Comparison of ENCODE assay signal across 23 cellular contexts in the genomic region with DNA sequence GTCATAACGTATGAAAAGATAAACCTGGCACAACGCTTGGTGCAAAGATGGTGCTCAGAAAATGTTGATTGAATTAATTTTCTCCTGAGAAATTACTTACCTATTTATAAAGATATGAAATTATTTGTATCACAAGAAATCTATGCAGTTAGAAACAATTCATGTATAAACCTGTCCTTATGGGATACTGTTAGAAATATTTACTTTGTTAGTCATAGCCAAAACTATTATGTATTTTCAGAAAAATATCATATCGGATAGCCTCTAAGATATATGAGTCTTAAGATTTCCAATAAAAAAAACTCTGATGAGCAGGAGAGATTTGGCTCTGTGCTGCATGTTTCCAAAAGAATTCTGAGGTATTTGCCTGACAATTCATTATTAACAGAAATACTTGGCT.
A peak's percentile ranks its signal among the peaks of the same experiment; 100 is the strongest.
DNase-seq lines count a peak whose midpoint lies in the region; ATAC-seq, FAIRE-seq and TF ChIP-seq lines count a peak whose summit lies in the region.
"Had no signal": no experiment of that assay in that cellular context is flagged by ENCODE, and none has a peak within 500 bp of the region (broad histone marks: within the 10 kb centered on the region; RNA-seq: fewer than 3 reads in every experiment).

No MANE protein-coding gene starts in this region.

- no peak for TF ChIP-seq CTCF in left ventricle myocardium inferior (IDR thresholded peaks at IDR 0.05; ENCODE audit: borderline replicate concordance)
- TF ChIP-seq CTCF in RWPE2 (IDR thresholded peaks at IDR 0.05; ENCODE audit: poor library complexity, severe bottlenecking) = no peak

- H3K27me3 ChIP-seq in left ventricle myocardium inferior (ENCODE audit: low read depth) (no peaks in the 10 kb centered on the region), RWPE2 (ENCODE audit: insufficient read depth, poor library complexity, severe bottlenecking) (no peaks in the 10 kb centered on the region), SJCRH30 (no peaks in the 10 kb centered on the region)
- H3K27me3 ChIP-seq: BLaER1 treated with 17β-estradiol and CSF1 and Interleukin-3, amounts not matched to agents 10 nM and 100 nM had no signal

- no peak for ATAC-seq in left cardiac atrium
- peak; percentile 27; the same call in 1 of the 3 replicates for ATAC-seq in RWPE2 (ENCODE audit: low read depth)
- ATAC-seq in HG02970 (IDR thresholded peaks at IDR 0.05; ENCODE audit: low FRiP score, unreplicated experiment) = no peak
- ATAC-seq in HG03457 (IDR thresholded peaks at IDR 0.05; ENCODE audit: unreplicated experiment) = no peak
- ATAC-seq: CD8-positive, alpha-beta T cell had no signal

- DNase-seq in left ventricle myocardium inferior (no peak), left cardiac atrium (no peak), RWPE2 (ENCODE audit: low spot score) (no peak), epithelial cell of prostate (ENCODE audit: low read depth, low spot score) (no peak), frontal cortex (ENCODE audit: low spot score in 2 of 2) (no peak), SJCRH30 (no peak)
- DNase-seq: 8988T; AML-193; Caco-2; Calu3; CD4-positive, alpha-beta T cell; CD8-positive, alpha-beta T cell; DMS79 treated with DMSO at 0.1 percent for 48 hours; GF-D8 had no signal

- peak; percentile 40 for FAIRE-seq in frontal cortex (lab: Jason Lieb, UNC)
- FAIRE-seq: A204.1, D721Med, G401.6, GM12891, GM19239 had no signal

- peak overlapping the region; percentile 41 for H3K27ac ChIP-seq in left ventricle myocardium inferior (replicated peaks)
- no peak overlapping the region for H3K27ac ChIP-seq in RWPE2 (ENCODE audit: poor library complexity, severe bottlenecking)
- H3K27ac ChIP-seq in epithelial cell of prostate = peak overlapping the region; percentile 38
- no peak overlapping the region for H3K27ac ChIP-seq in SJCRH30
- H3K27ac ChIP-seq: BLaER1 treated with 17β-estradiol and CSF1 and Interleukin-3, amounts not matched to agents 10 nM and 100 nM; C4-2B had no signal

- H3K36me3 ChIP-seq in left ventricle myocardium inferior (no peaks in the 10 kb centered on the region), RWPE2 (ENCODE audit: low read depth) (no peaks in the 10 kb centered on the region), SJCRH30 (no peaks in the 10 kb centered on the region)
- H3K36me3 ChIP-seq: BLaER1 treated with 17β-estradiol and CSF1 and Interleukin-3, amounts not matched to agents 10 nM and 100 nM had no signal

- intact Hi-C loops in left ventricle myocardium inferior (cut with micrococcal nuclease) (no loop called here), left cardiac atrium (cut with DNase I) (no loop called here)

- no peak overlapping the region for H3K4me3 ChIP-seq in left ventricle myocardium inferior
- H3K4me3 ChIP-seq in RWPE2 (ENCODE audit: severe bottlenecking) = no peak overlapping the region
- no peak overlapping the region for H3K4me3 ChIP-seq in SJCRH30
- H3K4me3 ChIP-seq: BLaER1 treated with 17β-estradiol and CSF1 and Interleukin-3, amounts not matched to agents 10 nM and 100 nM had no signal

- H3K4me1 ChIP-seq in left ventricle myocardium inferior (peaks cover 15% of the 10 kb centered on the region), RWPE2 (ENCODE audit: insufficient read depth, poor library complexity, severe bottlenecking) (no peaks in the 10 kb centered on the region), SJCRH30 (0 out of 2 replicates have a peak, but pooled peaks cover 5% of the 10 kb centered on the region)
- H3K4me1 ChIP-seq: BLaER1 treated with 17β-estradiol and CSF1 and Interleukin-3, amounts not matched to agents 10 nM and 100 nM; Caco-2 had no signal

- H3K9me3 ChIP-seq in left ventricle myocardium inferior (replicated peaks) = peaks cover 32% of the 10 kb centered on the region
- H3K9me3 ChIP-seq in RWPE2 (ENCODE audit: severe bottlenecking) = peaks cover 2% of the 10 kb centered on the region
- H3K9me3 ChIP-seq in SJCRH30 (replicated peaks) = no peaks in the 10 kb centered on the region

Comparison
In these comparisons a context has a peak if more than half of its experiments do, and no peak if none do; other contexts are left out.
1. H3K27ac ChIP-seq: peak in left ventricle myocardium inferior (single experiment) and epithelial cell of prostate (single experiment); none in RWPE2 (single experiment) and SJCRH30 (single experiment).